8 cellular contexts compared by ENCODE assay signal in the genomic region with DNA sequence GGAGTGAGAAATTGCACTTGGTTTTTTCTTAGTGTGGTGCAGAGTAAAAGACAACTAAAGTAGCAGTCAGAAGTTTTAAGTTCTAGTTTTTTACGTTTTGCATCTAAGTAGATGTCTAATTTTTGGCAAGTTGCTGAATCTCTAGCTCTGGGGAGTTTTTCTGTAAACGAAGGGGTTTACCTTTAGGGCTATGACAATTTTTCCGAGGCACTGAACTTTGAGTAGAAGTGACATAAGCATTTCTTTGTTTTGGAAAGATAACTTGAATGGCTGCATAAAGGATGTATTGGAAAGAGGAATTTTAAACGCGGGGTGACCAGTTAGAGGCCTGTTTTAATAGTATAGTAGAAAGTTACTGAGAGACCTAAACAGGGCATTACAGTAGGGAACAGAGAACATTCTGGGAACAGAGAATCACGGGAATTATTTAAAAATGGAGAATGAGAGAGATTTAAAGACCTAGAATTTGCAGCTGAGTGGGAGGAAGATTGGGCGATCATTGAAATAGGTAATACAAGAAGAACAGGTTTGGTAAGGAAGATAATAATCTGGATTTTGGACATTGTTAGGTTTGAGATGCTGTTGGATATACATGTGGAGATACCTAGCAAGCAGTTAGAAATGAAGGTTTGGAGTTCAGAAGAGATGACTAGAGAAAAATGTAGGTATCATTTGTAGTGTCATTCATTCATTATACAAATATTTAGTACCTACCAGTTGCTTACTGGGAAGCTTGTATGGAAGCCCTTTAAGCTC. TPM values are rescaled to one million over a fixed set of nuclear protein-coding genes. Genes with fewer than 3 reads are reported as not detected.
DNase-seq lines count a peak whose midpoint lies in the region; TF ChIP-seq lines count a peak whose summit lies in the region.

No MANE protein-coding gene starts in this region.

- H4K20me1 ChIP-seq in OCI-LY1 (ENCODE audit: insufficient read depth, low read length): no peaks in the 10 kb centered on the region

- peak overlapping the region; percentile 92 for H3K9ac ChIP-seq in ES-I3 (ENCODE audit: low read depth, low read length)
- peak overlapping the region; percentile 97 for H3K9ac ChIP-seq in OCI-LY1 (ENCODE audit: low read length)
- no peak overlapping the region for H3K9ac ChIP-seq in endocrine pancreas (ENCODE audit: control insufficient read depth, insufficient read depth, low read length)

- H3F3A ChIP-seq in OCI-LY1 (ENCODE audit: insufficient read depth, low read length): peaks cover 3% of the 10 kb centered on the region; the same call in 1 of the 2 replicates

- H3K79me2 ChIP-seq in OCI-LY1 (ENCODE audit: insufficient read depth, low read length): peaks cover 65% of the 10 kb centered on the region

- no peak for TF ChIP-seq CTCF in OCI-LY1 (IDR thresholded peaks at IDR 0.05; ENCODE audit: low read length)
- no peak for TF ChIP-seq CTCF in ovary (IDR thresholded peaks at IDR 0.05)

- H3K4me1 ChIP-seq in ES-I3 (ENCODE audit: insufficient read depth, low read length) (peaks cover 6% of the 10 kb centered on the region), OCI-LY1 (ENCODE audit: insufficient read depth, low read length, severe bottlenecking) (peaks cover 37% of the 10 kb centered on the region), endocrine pancreas (ENCODE audit: control insufficient read depth, insufficient read depth, low read length) (peaks cover 16% of the 10 kb centered on the region), ovary (ENCODE audit: insufficient read depth) (peaks cover 3% of the 10 kb centered on the region)

- H3K4me3 ChIP-seq in OCI-LY1 (ENCODE audit: low read depth, low read length, poor library complexity, severe bottlenecking) (peak overlapping the region; percentile 97), endocrine pancreas (ENCODE audit: control insufficient read depth, insufficient read depth, low read length) (peak overlapping the region; percentile 93), ovary (peak overlapping the region; percentile 77)

- intact Hi-C loops in ovary (cut with DNase I): loop anchor here in 2 of 4 donors (2.0 to 10.0 kb wide), 2 partner anchors 63 to 127 kb away; partner anchors contain the start of genes BBOF1 (in 1 of the 2), COQ6 (in 1 of the 2), ENTPD5 (in 1 of the 2) and FAM161B (in 1 of the 2)

- no peak overlapping the region for H2AFZ ChIP-seq in OCI-LY1 (ENCODE audit: low read length)

- TF ChIP-seq POLR2A in ovary (IDR thresholded peaks at IDR 0.05): no peak

- no peaks in the 10 kb centered on the region for H3K36me3 ChIP-seq in ES-I3 (ENCODE audit: insufficient read depth, low read length)
- H3K36me3 ChIP-seq in OCI-LY1 (ENCODE audit: insufficient read depth, low read length): peaks cover 12% of the 10 kb centered on the region
- H3K36me3 ChIP-seq in endocrine pancreas (ENCODE audit: control insufficient read depth, insufficient read depth, low read length): no peaks in the 10 kb centered on the region
- no peaks in the 10 kb centered on the region for H3K36me3 ChIP-seq in ovary

- TF ChIP-seq EP300 in ovary (IDR thresholded peaks at IDR 0.05): no peak

- H3K27me3 ChIP-seq in OCI-LY1 (ENCODE audit: insufficient read depth, low read length) (no peaks in the 10 kb centered on the region), endocrine pancreas (ENCODE audit: control insufficient read depth, insufficient read depth, low read length) (no peaks in the 10 kb centered on the region), ovary (no peaks in the 10 kb centered on the region)

- no peak for DNase-seq in ovary
- no peak for DNase-seq in NCI-H2081 (lab: John Stamatoyannopoulos, UW)
- DNase-seq in GM03348 (ENCODE audit: low spot score): no peak
- no peak for DNase-seq in 8988T
- no peak for DNase-seq in glomerular visceral epithelial cell (ENCODE audit: extremely low spot score)

- peak overlapping the region; percentile 77 for H3K27ac ChIP-seq in OCI-LY1 (ENCODE audit: low read depth, low read length, poor library complexity, severe bottlenecking)
- H3K27ac ChIP-seq in ovary: peak overlapping the region in 1 of 2 donors; percentile 90

- 13 to 20% (median 15%) methylated on average over 7 of the region's 7 CpGs for WGBS in ovary, 3 donors

- no peaks in the 10 kb centered on the region for H3K9me2 ChIP-seq in OCI-LY1 (ENCODE audit: low read depth, low read length)

- peak overlapping the region; percentile 87 for H3K4me2 ChIP-seq in OCI-LY1 (ENCODE audit: low read length)

- no peaks in the 10 kb centered on the region for H3K9me3 ChIP-seq in ES-I3 (ENCODE audit: control insufficient read depth, insufficient read depth, low read length)
- no peaks in the 10 kb centered on the region for H3K9me3 ChIP-seq in OCI-LY1 (ENCODE audit: low read length)
- no peaks in the 10 kb centered on the region for H3K9me3 ChIP-seq in endocrine pancreas (ENCODE audit: control insufficient read depth, low read length)
- H3K9me3 ChIP-seq in ovary: no peaks in the 10 kb centered on the region

RNA-seq across cellular contexts. Expression of gene ZNF410, which starts 1.2 kb away (rescaled TPM):
- total RNA-seq in ovary: 10 to 100 TPM; 47.7 to 71.4 (median 54.4) TPM
- 10 to 100 TPM; 37.0 to 65.4 TPM for polyA plus RNA-seq in ovary

RNA-seq across cellular contexts. Expression of gene PTGR2, which starts 36.3 kb away (rescaled TPM):
- 10 to 100 TPM in 4 of 7 donors, 1 to 10 TPM in 3; 6.6 to 13.4 (median 10.5) TPM for total RNA-seq in ovary
- polyA plus RNA-seq in ovary: 10 to 100 TPM in 1 of 2 donors, 1 to 10 TPM in 1; 4.6 to 14.8 TPM
